In the genomic region with DNA sequence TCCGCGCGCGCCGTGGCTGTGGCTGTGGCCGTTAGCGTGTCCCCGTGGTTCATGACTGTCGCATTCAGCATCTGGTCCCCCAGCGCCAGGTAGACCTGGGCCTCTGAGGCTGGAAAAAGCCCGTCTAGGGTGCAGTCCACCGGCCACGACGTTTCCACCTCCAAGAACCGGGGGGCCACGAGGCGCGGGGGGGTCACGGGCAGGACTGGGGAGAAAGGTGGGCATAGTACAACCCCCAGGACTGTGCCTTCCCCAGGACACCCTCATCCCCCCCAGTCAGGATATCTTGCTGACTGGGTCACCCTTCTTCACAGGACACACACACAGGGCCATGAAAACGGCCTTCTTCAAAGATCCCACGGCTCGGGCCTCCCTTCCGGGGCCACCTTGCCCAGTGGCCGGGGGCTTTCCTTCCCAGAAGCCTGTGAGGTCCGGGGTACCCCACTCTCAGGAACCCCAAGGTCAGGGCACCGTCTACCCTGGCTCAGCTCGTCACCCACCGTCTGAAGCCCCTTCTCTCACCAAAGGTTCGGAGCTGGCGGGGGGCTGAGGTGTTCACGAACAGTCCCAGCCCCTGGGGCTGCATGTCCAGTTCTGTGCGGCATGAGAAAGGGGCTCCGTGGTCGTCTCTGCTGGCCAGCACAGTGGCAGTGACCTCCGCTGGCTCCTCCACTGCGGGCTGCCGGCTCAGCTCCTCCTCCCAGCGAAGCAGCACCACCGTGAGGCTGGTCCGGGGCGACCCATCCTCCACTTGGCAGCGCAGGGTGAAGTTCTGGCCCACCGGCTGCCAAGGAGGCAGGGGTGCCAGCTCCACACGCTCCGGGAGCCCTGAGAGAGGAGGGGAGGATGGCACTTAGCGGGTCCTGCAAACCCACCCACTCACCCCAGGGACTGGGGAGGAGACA, we compare ENCODE assay signal across 1 cellular context.
TF ChIP-seq lines count a peak whose summit lies in the region.

No MANE protein-coding gene starts in this region.

TF ChIP-seq in GM23338, 12 proteins besides CTCF, POLR2A, EP300 and RAD21:
- no peak for TF ChIP-seq JUNB (IDR thresholded peaks at IDR 0.05; ENCODE audit: unreplicated experiment)
- TF ChIP-seq, protein P1, sequence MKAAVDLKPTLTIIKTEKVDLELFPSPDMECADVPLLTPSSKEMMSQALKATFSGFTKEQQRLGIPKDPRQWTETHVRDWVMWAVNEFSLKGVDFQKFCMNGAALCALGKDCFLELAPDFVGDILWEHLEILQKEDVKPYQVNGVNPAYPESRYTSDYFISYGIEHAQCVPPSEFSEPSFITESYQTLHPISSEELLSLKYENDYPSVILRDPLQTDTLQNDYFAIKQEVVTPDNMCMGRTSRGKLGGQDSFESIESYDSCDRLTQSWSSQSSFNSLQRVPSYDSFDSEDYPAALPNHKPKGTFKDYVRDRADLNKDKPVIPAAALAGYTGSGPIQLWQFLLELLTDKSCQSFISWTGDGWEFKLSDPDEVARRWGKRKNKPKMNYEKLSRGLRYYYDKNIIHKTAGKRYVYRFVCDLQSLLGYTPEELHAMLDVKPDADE (IDR thresholded peaks at IDR 0.05): no peak
